ENCODE assay signal across 8 cellular contexts in genomic region chr18:63460414-63460813, GRCh38. TPM values are rescaled to one million over a fixed set of nuclear protein-coding genes. Genes with fewer than 3 reads are reported as not detected.
"Had no signal": no experiment of that assay in that cellular context is flagged by ENCODE, and none has a peak within 500 bp of the region (broad histone marks: within the 10 kb centered on the region; RNA-seq: fewer than 3 reads in every experiment).

No MANE protein-coding gene starts in this region.

- H2AFZ ChIP-seq: GM23338 had no signal

- ATAC-seq: GM23338, K562 had no signal

- H3K4me2 ChIP-seq: GM23338 had no signal

- FAIRE-seq: H1, H54, K562 had no signal

- H3K4me3 ChIP-seq: GM23338, K562 had no signal

- H3K27ac ChIP-seq: HL-60 had no signal

- DNase-seq: H9, HCEC 1CT, IMR-90 had no signal

RNA-seq across cellular contexts. Expression of gene SERPINB5, which starts 16.3 kb away (rescaled TPM):
- total RNA-seq: GM23338, H1, H9, IMR-90 had no signal
- polyA plus RNA-seq: IMR-90 had no signal
